In genomic region chr21:42476493-42477342, GRCh38 we compare ENCODE assay signal across 2 cellular contexts.
TF ChIP-seq lines count a peak whose summit lies in the region.

No MANE protein-coding gene starts in this region.

TF ChIP-seq in GM12891, 5 proteins besides CTCF, POLR2A, EP300 and RAD21:
- no peak for TF ChIP-seq POLR2AphosphoS5 (IDR thresholded peaks at IDR 0.05; ENCODE audit: low read depth, low read length)
- no peak for TF ChIP-seq POU2F2 (IDR thresholded peaks at IDR 0.05; ENCODE audit: low read depth, low read length)
- no peak for TF ChIP-seq TAF1 (IDR thresholded peaks at IDR 0.05; ENCODE audit: low read depth, low read length)
- TF ChIP-seq SPI1 (IDR thresholded peaks at IDR 0.05; ENCODE audit: low read depth, low read length) = no peak
- no peak for TF ChIP-seq PAX5 (IDR thresholded peaks at IDR 0.05; ENCODE audit: insufficient read depth, low read length, severe bottlenecking)

TF ChIP-seq in H1, 55 proteins besides CTCF, POLR2A, EP300 and RAD21:
- TF ChIP-seq GTF2F1 (IDR thresholded peaks at IDR 0.05; ENCODE audit: borderline replicate concordance, low read depth, low read length) (no peak), BACH1 (IDR thresholded peaks at IDR 0.05; ENCODE audit: low read length) (no peak), ZNF274 (IDR thresholded peaks at IDR 0.05; ENCODE audit: borderline replicate concordance, extremely low read depth, low read length) (no peak), KDM1A (IDR thresholded peaks at IDR 0.05; ENCODE audit: borderline replicate concordance, low read length) (no peak)
